ENCODE assay signal across 8 cellular contexts in genomic region chr17:732788-733720, GRCh38. TPM values are rescaled to one million over a fixed set of nuclear protein-coding genes. Genes with fewer than 3 reads are reported as not detected.
DNase-seq lines count a peak whose midpoint lies in the region; ATAC-seq and TF ChIP-seq lines count a peak whose summit lies in the region.

No MANE protein-coding gene starts in this region.

- H3K9me3 Mint-ChIP-seq in effector memory CD8-positive, alpha-beta T cell, result no peaks in the 10 kb centered on the region

- in situ Hi-C loops in ACHN (cut with HindIII; ENCODE audit: low pct_ligation_motif_present, low pct_unique_long_range_greater_than_20kb, low sequenced_read_pairs) (no loop called here), GM18951 (cut with MboI; ENCODE audit: low sequenced_read_pairs, unreplicated experiment) (no loop called here)

- no peak for TF ChIP-seq EP300 in stomach (IDR thresholded peaks at IDR 0.05)

- peaks cover 4% of the 10 kb centered on the region for H3K36me3 Mint-ChIP-seq in effector memory CD8-positive, alpha-beta T cell (ENCODE audit: insufficient read depth)

- peaks cover 29% of the 10 kb centered on the region for H3K36me3 ChIP-seq in mesodermal cell (ENCODE audit: control insufficient read depth, insufficient read depth, low read length)
- H3K36me3 ChIP-seq in stomach, result peaks cover 0 to 27% (median 10%) of the 10 kb centered on the region in 4 donors

- H3K4me1 ChIP-seq in mesodermal cell (ENCODE audit: control insufficient read depth, insufficient read depth, low read length, poor library complexity, severe bottlenecking), result peaks cover 7% of the 10 kb centered on the region
- H3K4me1 ChIP-seq in stomach, result peaks cover 9 to 68% (median 38%) of the 10 kb centered on the region in 4 donors

- H3K4me3 Mint-ChIP-seq in effector memory CD8-positive, alpha-beta T cell, result peak overlapping the region; percentile 82 to 88

- H3K27ac ChIP-seq in mesodermal cell (ENCODE audit: low read depth, low read length, severe bottlenecking), result no peak overlapping the region
- H3K27ac ChIP-seq in stomach, result peak overlapping the region; percentile 86 to 91 (median 87)

- H3K4me3 ChIP-seq in WI38 (ENCODE audit: low read depth, low read length), result peak overlapping the region; percentile 71
- H3K4me3 ChIP-seq in mesodermal cell (ENCODE audit: extremely low read depth, insufficient read depth, low read length, poor library complexity, severe bottlenecking), result peak overlapping the region; percentile 75
- H3K4me3 ChIP-seq in stomach, result peak overlapping the region; percentile 66 to 94 (median 78)

- H3K27me3 Mint-ChIP-seq in effector memory CD8-positive, alpha-beta T cell, result no peaks in the 10 kb centered on the region

- 9 to 16% methylated on average over 19 to 61 of the region's 72 CpGs for WGBS in mesodermal cell (ENCODE audit: insufficient coverage in 2 of 2), 2 experiments
- WGBS in stomach, 5 donors, result 3 to 15% (median 4%) methylated on average over 17 to 72 of the region's 72 CpGs

- intact Hi-C loops in stomach (cut with DNase I; ENCODE audit: low total_unique reads), result no loop called here

- TF ChIP-seq CTCF in WI38 (IDR thresholded peaks at IDR 0.05; ENCODE audit: low read depth, low read length) (no peak), stomach (IDR thresholded peaks at IDR 0.05) (no peak)

- peak overlapping the region; percentile 32 to 54 for H3K27ac Mint-ChIP-seq in effector memory CD8-positive, alpha-beta T cell

- TF ChIP-seq POLR2A in GM18951 (IDR thresholded peaks at IDR 0.05; ENCODE audit: extremely low read depth, insufficient read depth, insufficient read length), result peak; percentile 32
- no peak for TF ChIP-seq POLR2A in stomach (IDR thresholded peaks at IDR 0.05)

- H3K9me3 ChIP-seq in mesodermal cell (ENCODE audit: control insufficient read depth, low read length) (no peaks in the 10 kb centered on the region), stomach (no peaks in the 10 kb centered on the region)

- peaks cover 12 to 16% of the 10 kb centered on the region in 2 donors for H3K4me1 Mint-ChIP-seq in effector memory CD8-positive, alpha-beta T cell (ENCODE audit: low read depth in 2 of 2)

- no peaks in the 10 kb centered on the region for H3K27me3 ChIP-seq in stomach

- DNase-seq in ACHN, result peak; percentile 55
- DNase-seq in HS-5 (ENCODE audit: low read depth), result peak; percentile 29
- no peak for DNase-seq in effector memory CD8-positive, alpha-beta T cell
- peak; percentile 61 for DNase-seq in stomach

- peak; percentile 40 for ATAC-seq in effector memory CD8-positive, alpha-beta T cell (replicated peaks)
- ATAC-seq in HG02840 (IDR thresholded peaks at IDR 0.05; ENCODE audit: low FRiP score, unreplicated experiment), result no peak

RNA-seq across cellular contexts. Expression of gene TLCD3A, which starts 0.7 kb away (rescaled TPM):
- 18.1 TPM for polyA plus RNA-seq in mesodermal cell (2013, experiment 1 of 2)
- 17.0 TPM for polyA plus RNA-seq in mesodermal cell (2013, experiment 2 of 2)
- 10 to 100 TPM in 4 of 5 donors, under 1 TPM in 1; 0.58 to 33.2 (median 12.2) TPM for total RNA-seq in stomach
- polyA plus RNA-seq in stomach, result 10 to 100 TPM in 1 of 3 donors, 1 to 10 TPM in 2; 7.9 to 12.3 (median 8.7) TPM

RNA-seq across cellular contexts. Expression of gene VPS53, which starts 18.4 kb away (rescaled TPM):
- 38.0 TPM for polyA plus RNA-seq in mesodermal cell (2013, experiment 1 of 2)
- polyA plus RNA-seq in mesodermal cell (2013, experiment 2 of 2), result 32.0 TPM
- total RNA-seq in stomach, result 100 to 1,000 TPM in 1 of 5 donors, 10 to 100 TPM in 4; 26.1 to 206 (median 49.1) TPM
- polyA plus RNA-seq in stomach, result 10 to 100 TPM in 1 of 3 donors, 1 to 10 TPM in 2; 4.5 to 13.1 (median 5.6) TPM

RNA-seq across cellular contexts. Expression of gene GEMIN4, which starts 19.0 kb away (rescaled TPM):
- 18.2 TPM for polyA plus RNA-seq in mesodermal cell (2013, experiment 1 of 2)
- polyA plus RNA-seq in mesodermal cell (2013, experiment 2 of 2), result 17.9 TPM
- total RNA-seq in stomach, result 10 to 100 TPM in 3 of 5 donors, 1 to 10 TPM in 2; 8.2 to 92.4 (median 21.4) TPM
- 10 to 100 TPM in 1 of 3 donors, 1 to 10 TPM in 2; 5.7 to 11.1 (median 7.8) TPM for polyA plus RNA-seq in stomach

RNA-seq across cellular contexts. Expression of gene GLOD4, which starts 49.0 kb away (rescaled TPM):
- 51.8 TPM for polyA plus RNA-seq in mesodermal cell (2013, experiment 1 of 2)
- 50.5 TPM for polyA plus RNA-seq in mesodermal cell (2013, experiment 2 of 2)
- 100 to 1,000 TPM in 3 of 5 donors, 10 to 100 TPM in 1, 1 to 10 TPM in 1; 6.4 to 213 (median 104) TPM for total RNA-seq in stomach
- polyA plus RNA-seq in stomach, result 10 to 100 TPM; 38.4 to 91.2 (median 82.1) TPM

RNA-seq across cellular contexts. Expression of gene MRM3, which starts 49.1 kb away (rescaled TPM):
- polyA plus RNA-seq in mesodermal cell (2013, experiment 1 of 2), result 12.1 TPM
- polyA plus RNA-seq in mesodermal cell (2013, experiment 2 of 2), result 12.9 TPM
- 10 to 100 TPM; 12.2 to 69.2 (median 39.1) TPM for total RNA-seq in stomach
- polyA plus RNA-seq in stomach, result 10 to 100 TPM; 11.2 to 16.6 (median 15.2) TPM

Comparison
In these comparisons a context has a peak if more than half of its experiments do, and no peak if none do; other contexts are left out.
1. DNase-seq: peak in ACHN (single experiment), HS-5 (single experiment) and stomach (single experiment); none in effector memory CD8-positive, alpha-beta T cell (0 of 3).
2. Peak in every context shown above with its lines, with median percentiles within 50 percentile points of each other: H3K4me3 ChIP-seq.